Comparison of ENCODE assay signal across 25 cellular contexts in genomic region chr20:53513489-53514298, GRCh38.
DNase-seq lines count a peak whose midpoint lies in the region; ATAC-seq, FAIRE-seq and TF ChIP-seq lines count a peak whose summit lies in the region.
"Had no signal": no experiment of that assay in that cellular context is flagged by ENCODE, and none has a peak within 500 bp of the region (broad histone marks: within the 10 kb centered on the region; RNA-seq: fewer than 3 reads in every experiment).

No MANE protein-coding gene starts in this region.

- H4K8ac ChIP-seq in H1 (ENCODE audit: extremely low read depth, insufficient read depth, low read length) (no peak overlapping the region), trophoblast cell (ENCODE audit: low read depth, low read length) (no peak overlapping the region)

- DNase-seq in DMS153 treated with DMSO at 0.1 percent for 48 hours (lab: John Stamatoyannopoulos, UW; ENCODE audit: unreplicated experiment) (peak; percentile 58), NCI-H69 (lab: John Stamatoyannopoulos, UW) (peak; percentile 25), H1 (ENCODE audit: low read depth in 1 of 2, low spot score in 2 of 2) (no peak), trophoblast cell (peak; percentile 95 to 96), SJCRH30 (no peak), SK-N-DZ (ENCODE audit: low spot score) (no peak)
- no peak for DNase-seq in activated CD4-positive, alpha-beta T cell treated with anti-CD3 and anti-CD28 coated beads for 4 hours
- DNase-seq: activated CD8-positive, alpha-beta T cell treated with anti-CD3 and anti-CD28 coated beads for 36 hours; activated naive CD4-positive, alpha-beta T cell; activated T-cell treated with anti-CD3 and anti-CD28 coated beads, Interleukin-2, amount 50 U/mL, for 24 hours; CD8-positive, alpha-beta T cell; foreskin keratinocyte; H7; kidney glomerular epithelial cell; mesenchymal stem cell; naive thymus-derived CD8-positive, alpha-beta T cell; NCI-H1105; NCI-H526 treated with DMSO at 0.1 percent for 48 hours; OCI-M1; stimulated activated naive CD8-positive, alpha-beta T cell treated with anti-CD3 and anti-CD28 coated beads, Interleukin-15, Interleukin-2, amounts not matched to agents 100 U/mL and 50 U/mL, for 24 hours; T-helper 2 cell; tibial artery; WERI-Rb-1 had no signal

- H2AFZ ChIP-seq in H1 (ENCODE audit: low read length) (peak overlapping the region; percentile 16), trophoblast cell (ENCODE audit: insufficient read depth, low read length, poor library complexity) (no peak overlapping the region)

- H2BK15ac ChIP-seq in H1 (ENCODE audit: low read length), result no peak overlapping the region

- no peak overlapping the region for H4K5ac ChIP-seq in H1 (ENCODE audit: insufficient read length, low read depth, low read length)

- CTCF ChIA-PET in H1 (lab: Charles Lee; ENCODE audit: partially characterized antibody), result interaction anchor here (0.7 to 0.8 kb wide), 3 partner anchors 100 to 235 kb away, joined by 3 to 6 read pairs (median 3); no protein-coding TSS in a partner anchor

- no peak for FAIRE-seq in H1 (lab: Jason Lieb, UNC)

- TF ChIP-seq CTCF in H1 (IDR thresholded peaks at IDR 0.05; ENCODE audit: control extremely low read depth in 1 of 3, insufficient read depth in 1 of 3, low read depth in 1 of 3, low read length in 3 of 3), result no peak

- TF ChIP-seq POLR2A in H1 (IDR thresholded peaks at IDR 0.05; ENCODE audit: control extremely low read depth in 1 of 2, low read depth in 2 of 2, low read length in 2 of 2), result no peak

- H3K36me3 ChIP-seq in H1 (ENCODE audit: control insufficient read depth in 2 of 4, insufficient read depth in 4 of 4, low read length in 3 of 4), result no peaks in the 10 kb centered on the region
- no peaks in the 10 kb centered on the region for H3K36me3 ChIP-seq in trophoblast cell (ENCODE audit: control insufficient read depth in 1 of 2, insufficient read depth in 2 of 2, low read length in 2 of 2)
- no peaks in the 10 kb centered on the region for H3K36me3 ChIP-seq in SJCRH30
- H3K36me3 ChIP-seq: SJSA1, tibial artery, WERI-Rb-1 had no signal

- no peak for TF ChIP-seq EP300 in H1 (IDR thresholded peaks at IDR 0.05; ENCODE audit: borderline replicate concordance in 1 of 2, low read depth in 2 of 2, low read length in 2 of 2)

- H2AK5ac ChIP-seq in H1 (ENCODE audit: low read depth, low read length), result no peak overlapping the region
- H2AK5ac ChIP-seq in trophoblast cell (ENCODE audit: low read length), result no peak overlapping the region

- H3K4me1 ChIP-seq in H1 (replicated peaks in 1 of 4; ENCODE audit: control insufficient read depth in 3 of 4, insufficient read depth in 4 of 4, low read length in 3 of 4), result no peaks in the 10 kb centered on the region
- no peaks in the 10 kb centered on the region for H3K4me1 ChIP-seq in trophoblast cell (ENCODE audit: control insufficient read depth in 1 of 2, insufficient read depth in 2 of 2, low read length in 2 of 2)
- no peaks in the 10 kb centered on the region for H3K4me1 ChIP-seq in SJCRH30
- H3K4me1 ChIP-seq: foreskin keratinocyte, SJSA1, tibial artery had no signal

- H3K18ac ChIP-seq in H1 (ENCODE audit: extremely low read depth, low read length), result no peak overlapping the region
- no peak overlapping the region for H3K18ac ChIP-seq in trophoblast cell (ENCODE audit: low read length)

- H2BK20ac ChIP-seq in H1 (ENCODE audit: low read length), result no peak overlapping the region

- no peaks in the 10 kb centered on the region for H4K20me1 ChIP-seq in H1 (replicated peaks in 1 of 2; ENCODE audit: control insufficient read depth in 1 of 2, insufficient read depth in 2 of 2, low read length in 2 of 2)

- no peak overlapping the region for H3K27ac ChIP-seq in H1 (ENCODE audit: low read depth, low read length)
- no peak overlapping the region for H3K27ac ChIP-seq in trophoblast cell (ENCODE audit: low read depth, low read length)
- H3K27ac ChIP-seq in SJCRH30, result no peak overlapping the region
- H3K27ac ChIP-seq: foreskin keratinocyte, SJSA1, tibial artery, WERI-Rb-1 had no signal

- H3K79me1 ChIP-seq in H1 (ENCODE audit: low read depth, low read length) (no peaks in the 10 kb centered on the region), trophoblast cell (ENCODE audit: low read length) (no peaks in the 10 kb centered on the region)

- H2BK120ac ChIP-seq in H1 (replicated peaks; ENCODE audit: low read depth, low read length), result no peak overlapping the region
- no peak overlapping the region for H2BK120ac ChIP-seq in trophoblast cell (ENCODE audit: insufficient read depth, low read length, poor library complexity)

- H3K23me2 ChIP-seq in H1 (ENCODE audit: low read depth, low read length), result no peaks in the 10 kb centered on the region

- no peak overlapping the region for H3K4me3 ChIP-seq in H1 (ENCODE audit: extremely low read depth in 1 of 4, insufficient read depth in 2 of 4, low read depth in 3 of 4, low read length in 4 of 4)
- H3K4me3 ChIP-seq in trophoblast cell (ENCODE audit: low read depth, low read length), result no peak overlapping the region
- no peak overlapping the region for H3K4me3 ChIP-seq in SJCRH30
- H3K4me3 ChIP-seq: SJSA1, tibial artery had no signal

- H3K4me2 ChIP-seq in H1 (ENCODE audit: insufficient read depth in 1 of 2, low read depth in 2 of 2, low read length in 2 of 2) (no peak overlapping the region), trophoblast cell (ENCODE audit: low read length) (no peak overlapping the region)

- H4K12ac ChIP-seq in trophoblast cell (ENCODE audit: low read depth, low read length), result no peak overlapping the region

- no peak overlapping the region for H3K56ac ChIP-seq in H1 (replicated peaks; ENCODE audit: insufficient read length, low read depth, low read length)

- H3K79me2 ChIP-seq in H1 (ENCODE audit: control insufficient read depth in 1 of 2, insufficient read depth in 2 of 2, low read length in 2 of 2) (no peaks in the 10 kb centered on the region), trophoblast cell (ENCODE audit: control insufficient read depth, insufficient read depth, low read length, poor library complexity) (no peaks in the 10 kb centered on the region)

- no peak overlapping the region for H3K23ac ChIP-seq in H1 (ENCODE audit: insufficient read length)
- H3K23ac ChIP-seq in trophoblast cell (ENCODE audit: low read length), result no peak overlapping the region

- no peak overlapping the region for H3K4ac ChIP-seq in H1 (replicated peaks; ENCODE audit: insufficient read length, low read depth, low read length)
- H3K4ac ChIP-seq in trophoblast cell (ENCODE audit: low read depth, low read length), result no peak overlapping the region

- 92% methylated on average over 18 of the region's 18 CpGs; no CpG with 5 or more reads in 1 of the 2 experiments for WGBS in H1 (ENCODE audit: extremely low coverage in 1 of 2, insufficient coverage in 1 of 2, insufficient read length in 1 of 2, insufficient replicate concordance in 2 of 2, low coverage in 1 of 2, low lambda C conversion rate in 2 of 2, missing lambda C conversion rate in 1 of 2), 2 experiments
- no CpG with 5 or more reads among the region's 18 CpGs for WGBS in trophoblast cell (ENCODE audit: extremely low coverage, insufficient coverage, insufficient read length)

- POLR2A ChIA-PET in H1 (lab: Charles Lee; ENCODE audit: partially characterized antibody), result no interaction called here

- H3K14ac ChIP-seq in H1 (ENCODE audit: insufficient read length) (no peak overlapping the region), trophoblast cell (ENCODE audit: low read length) (no peak overlapping the region)

- H3K9me3 ChIP-seq in H1 (ENCODE audit: insufficient read depth in 2 of 2, low read depth in 1 of 2, low read length in 1 of 2) (no peaks in the 10 kb centered on the region; a peak in 1 of 4 replicates), trophoblast cell (ENCODE audit: insufficient read depth, low read depth, low read length) (peaks cover 2% of the 10 kb centered on the region), SJCRH30 (replicated peaks) (no peaks in the 10 kb centered on the region)
- H3K9me3 ChIP-seq: SJSA1, tibial artery had no signal

- H3K9ac ChIP-seq in H1 (replicated peaks in 1 of 4; ENCODE audit: extremely low read depth in 1 of 4, low read depth in 3 of 4, low read length in 3 of 4) (no peak overlapping the region), trophoblast cell (ENCODE audit: low read length) (no peak overlapping the region)

- H3K27me3 ChIP-seq in H1 (replicated peaks in 1 of 4; ENCODE audit: control insufficient read depth in 3 of 4, extremely low read depth in 1 of 4, insufficient read depth in 3 of 4, low read length in 3 of 4) (no peaks in the 10 kb centered on the region), trophoblast cell (ENCODE audit: insufficient read depth, low read length) (no peaks in the 10 kb centered on the region), SJCRH30 (no peaks in the 10 kb centered on the region)
- H3K27me3 ChIP-seq: foreskin keratinocyte, tibial artery had no signal

- H4K91ac ChIP-seq in H1 (replicated peaks; ENCODE audit: insufficient read length, low read length) (no peak overlapping the region), trophoblast cell (ENCODE audit: low read depth, low read length) (no peak overlapping the region)

- no peak overlapping the region for H2BK5ac ChIP-seq in H1 (ENCODE audit: low read depth, low read length)
- H2BK5ac ChIP-seq in trophoblast cell (ENCODE audit: low read depth, low read length, poor library complexity), result no peak overlapping the region

- no peak for ATAC-seq in SK-N-SH treated with all-trans-retinoic acid at 6 μM for 48 hours
- ATAC-seq: activated CD8-positive, alpha-beta T cell treated with anti-CD3 and anti-CD28 coated beads for 36 hours; CD8-positive, alpha-beta T cell; foreskin keratinocyte; naive thymus-derived CD8-positive, alpha-beta T cell; stimulated activated naive CD8-positive, alpha-beta T cell treated with anti-CD3 and anti-CD28 coated beads, Interleukin-15, Interleukin-2, amounts not matched to agents 100 U/mL and 50 U/mL, for 24 hours had no signal

- no peak for TF ChIP-seq RAD21 in H1 (IDR thresholded peaks at IDR 0.05 in 1 of 2, conservative IDR thresholded peaks at IDR 0.05 in 1 of 2; ENCODE audit: low read depth in 2 of 2, low read length in 2 of 2)

- no peak overlapping the region for H2BK12ac ChIP-seq in H1 (ENCODE audit: low read depth, low read length)
- no peak overlapping the region for H2BK12ac ChIP-seq in trophoblast cell (ENCODE audit: low read length)

TF ChIP-seq in H1, 55 proteins besides CTCF, POLR2A, EP300 and RAD21 (continues in another document):
- TF ChIP-seq SP2 (IDR thresholded peaks at IDR 0.05; ENCODE audit: low read length) (no peak), POU5F1 (IDR thresholded peaks at IDR 0.05; ENCODE audit: low read depth, low read length) (no peak), CBX5 (IDR thresholded peaks at IDR 0.05; ENCODE audit: low read depth, low read length) (no peak), SAP30 (IDR thresholded peaks at IDR 0.05; ENCODE audit: insufficient read depth, insufficient replicate concordance, low read length) (no peak)

TF ChIP-seq in SK-N-SH treated with all-trans-retinoic acid at 6 μM for 48 hours, 23 proteins besides CTCF, POLR2A, EP300 and RAD21 (continues in another document):
- TF ChIP-seq PPARA (CRISPR knock-in tag; IDR thresholded peaks at IDR 0.05; ENCODE audit: borderline replicate concordance), result no peak
- no peak for TF ChIP-seq TOX (CRISPR knock-in tag; IDR thresholded peaks at IDR 0.05; ENCODE audit: borderline replicate concordance)
- no peak for TF ChIP-seq TCF4 (CRISPR knock-in tag; IDR thresholded peaks at IDR 0.05; ENCODE audit: borderline replicate concordance)
- TF ChIP-seq BACH2 (CRISPR knock-in tag; IDR thresholded peaks at IDR 0.05; ENCODE audit: borderline replicate concordance), result no peak
- no peak for TF ChIP-seq RARB (CRISPR knock-in tag; IDR thresholded peaks at IDR 0.05)

Comparison
In these comparisons a context has a peak if more than half of its experiments do, and no peak if none do; other contexts are left out.
1. DNase-seq: peak in DMS153 treated with DMSO at 0.1 percent for 48 hours (single experiment), NCI-H69 (single experiment) and trophoblast cell (2 of 2); none in H1 (0 of 2), SJCRH30 (0 of 2), activated CD4-positive, alpha-beta T cell treated with anti-CD3 and anti-CD28 coated beads for 4 hours (0 of 2) and SK-N-DZ (single experiment).